In the genomic region with DNA sequence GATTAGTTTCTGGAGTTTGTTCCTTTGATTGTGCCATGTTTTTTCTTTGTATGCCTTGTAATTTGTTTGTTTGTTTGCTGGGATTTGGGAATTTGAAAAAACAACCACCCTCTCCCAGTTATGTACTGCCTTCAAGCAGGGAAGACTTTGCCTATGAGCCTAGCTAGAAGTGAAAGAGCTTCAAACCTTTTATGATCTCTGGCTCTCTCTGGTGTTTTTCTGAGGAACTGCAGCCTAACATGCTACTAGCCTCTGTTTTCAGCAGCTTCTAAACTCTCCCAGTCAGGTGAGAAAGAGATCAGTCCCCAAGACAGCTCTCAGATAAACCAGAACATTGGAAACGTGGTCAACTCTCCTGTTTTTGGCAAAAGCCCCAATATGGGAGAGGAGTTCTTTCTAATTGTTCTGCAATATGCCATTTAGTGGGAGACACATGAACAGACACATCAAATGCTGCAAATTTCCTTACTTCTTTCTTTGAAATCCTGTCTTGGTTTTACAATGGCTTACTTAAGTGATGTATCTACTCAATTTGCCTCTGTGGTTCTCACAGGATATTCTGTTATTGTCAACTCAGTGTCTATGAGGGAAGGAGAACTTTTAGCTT, we compare ENCODE assay signal across 8 cellular contexts. TPM values are rescaled to one million over a fixed set of nuclear protein-coding genes. Genes with fewer than 3 reads are reported as not detected.
A peak's percentile ranks its signal among the peaks of the same experiment; 100 is the strongest.
DNase-seq lines count a peak whose midpoint lies in the region; ATAC-seq and TF ChIP-seq lines count a peak whose summit lies in the region.

No MANE protein-coding gene starts in this region.

- CTCF ChIA-PET in Caco-2 (lab: Charles Lee) = interaction anchor here (0.6 to 2.6 kb wide), 12 partner anchors 11 to 149 kb away, joined by 3 to 108 read pairs (median 4); a partner anchor contains a TSS

- H3K4me3 ChIP-seq in Caco-2 (ENCODE audit: low read depth, low read length) (no peak overlapping the region), endodermal cell (ENCODE audit: low read length) (no peak overlapping the region), mucosa of descending colon (no peak overlapping the region), suprapubic skin (no peak overlapping the region)

- intact Hi-C loops in Caco-2 (cut with micrococcal nuclease; ENCODE audit: unreplicated experiment) (loop anchor here (1.0 kb wide), 3 partner anchors 38 to 149 kb away; no protein-coding TSS in a partner anchor), mucosa of descending colon (cut with DNase I, micrococcal nuclease) (loop anchor here (5.0 to 10.0 kb wide), 2 partner anchors 146 to 148 kb away; no protein-coding TSS in a partner anchor)

- TF ChIP-seq EP300 in suprapubic skin (IDR thresholded peaks at IDR 0.05) = no peak

- H3K27ac Mint-ChIP-seq in Caco-2 (ENCODE audit: unreplicated experiment) (no peak overlapping the region), endodermal cell (no peak overlapping the region)

- 6 to 33% methylated on average over 1 of the region's 1 CpG for whole genome bisulfite sequencing in endodermal cell (ENCODE audit: insufficient coverage in 1 of 2, insufficient read length in 1 of 2), 2 experiments
- WGBS in suprapubic skin = 0% methylated on average over 1 of the region's 1 CpG

- H3K4me3 Mint-ChIP-seq in Caco-2 (ENCODE audit: unreplicated experiment) = no peak overlapping the region
- H3K4me3 Mint-ChIP-seq in endodermal cell = no peak overlapping the region

- TF ChIP-seq CTCF in Caco-2 (IDR thresholded peaks at IDR 0.05; ENCODE audit: insufficient read depth in 1 of 2, low read depth in 1 of 2, low read length in 1 of 2, severe bottlenecking in 1 of 2, unreplicated experiment in 1 of 2) (peak; percentile 81 to 90), endodermal cell (conservative IDR thresholded peaks at IDR 0.05) (peak; percentile 86), mucosa of descending colon (IDR thresholded peaks at IDR 0.05) (peak; percentile 76), suprapubic skin (IDR thresholded peaks at IDR 0.05) (peak; percentile 71 to 86)

- H3K9me3 ChIP-seq in Caco-2 (no peaks in the 10 kb centered on the region; the same call in 1 of the 2 replicates), endodermal cell (ENCODE audit: control insufficient read depth, low read length) (peaks cover 21% of the 10 kb centered on the region), mucosa of descending colon (peaks cover 6% of the 10 kb centered on the region), suprapubic skin (no peaks in the 10 kb centered on the region)

- H3K4me1 Mint-ChIP-seq in Caco-2 (ENCODE audit: low read depth, unreplicated experiment) (no peaks in the 10 kb centered on the region), endodermal cell (peaks cover 5% of the 10 kb centered on the region)

- no peak overlapping the region for H3K27ac ChIP-seq in endodermal cell (ENCODE audit: low read depth, low read length)
- H3K27ac ChIP-seq in suprapubic skin = no peak overlapping the region

- no TSS peak for BruUV-seq in Caco-2 (replicated peaks; lab: Mats Ljungman, UMichigan)

- no peaks in the 10 kb centered on the region for H3K27me3 ChIP-seq in Caco-2 (replicated peaks; ENCODE audit: control insufficient read depth, insufficient read depth, low read length)
- no peaks in the 10 kb centered on the region for H3K27me3 ChIP-seq in endodermal cell (ENCODE audit: control insufficient read depth, insufficient read depth, low read length, poor library complexity, severe bottlenecking)
- H3K27me3 ChIP-seq in suprapubic skin = no peaks in the 10 kb centered on the region

- H3K9ac ChIP-seq in endodermal cell (ENCODE audit: extremely low read depth, low read length, poor library complexity, severe bottlenecking) = no peak overlapping the region

- POLR2A ChIA-PET in Caco-2 (lab: Charles Lee) = no interaction called here

- H3K27me3 Mint-ChIP-seq in Caco-2 (ENCODE audit: insufficient read depth, unreplicated experiment) (peaks cover 5% of the 10 kb centered on the region), endodermal cell (ENCODE audit: insufficient read depth) (no peaks in the 10 kb centered on the region)

- H3K36me3 Mint-ChIP-seq in Caco-2 (ENCODE audit: insufficient read depth, unreplicated experiment) (no peaks in the 10 kb centered on the region), endodermal cell (ENCODE audit: low read depth) (peaks cover 25% of the 10 kb centered on the region)

- TF ChIP-seq POLR2A in suprapubic skin (IDR thresholded peaks at IDR 0.05) = no peak

- DNase-seq in Caco-2 (peak; percentile 38 to 66), NCI-H345 (lab: John Stamatoyannopoulos, UW) (peak; percentile 79), endodermal cell (peak; percentile 87), mucosa of descending colon (peak in 1 of 3 donors; percentile 88), suprapubic skin (ENCODE audit: low spot score in 2 of 2) (no peak)
- DNase-seq in activated CD4-positive, CD25-positive, alpha-beta regulatory T cell treated with anti-CD3 and anti-CD28 coated beads, Interleukin-2, amount 50 U/mL, for 16 hours (ENCODE audit: low read depth, low spot score) = peak; percentile 32

- H3K9me3 Mint-ChIP-seq in Caco-2 (ENCODE audit: unreplicated experiment) = peaks cover 6% of the 10 kb centered on the region
- peaks cover 15% of the 10 kb centered on the region for H3K9me3 Mint-ChIP-seq in endodermal cell

- H3K36me3 ChIP-seq in Caco-2 (ENCODE audit: control insufficient read depth, insufficient read depth, low read length) (no peaks in the 10 kb centered on the region), endodermal cell (ENCODE audit: control insufficient read depth, insufficient read depth, low read length) (no peaks in the 10 kb centered on the region), mucosa of descending colon (ENCODE audit: low read depth) (no peaks in the 10 kb centered on the region), suprapubic skin (no peaks in the 10 kb centered on the region)

- H3K4me1 ChIP-seq in Caco-2 (no peaks in the 10 kb centered on the region), endodermal cell (ENCODE audit: control insufficient read depth, insufficient read depth, low read length) (no peaks in the 10 kb centered on the region), mucosa of descending colon (ENCODE audit: low read depth) (no peaks in the 10 kb centered on the region), suprapubic skin (no peaks in the 10 kb centered on the region)

- peak; percentile 93 for ATAC-seq in GM19328 (IDR thresholded peaks at IDR 0.05; ENCODE audit: unreplicated experiment)
- peak; percentile 97 for ATAC-seq in HG03354 (IDR thresholded peaks at IDR 0.05; ENCODE audit: poor library complexity, severe bottlenecking, unreplicated experiment)
- peak; percentile 91 for ATAC-seq in mucosa of descending colon

RNA-seq across cellular contexts. Expression of a gene that starts 58.9 kb away (rescaled TPM):
- 70.2 and 72.2 TPM in 2 replicates for total RNA-seq in Caco-2 (2022)
- total RNA-seq in endodermal cell = 10 to 100 TPM; 77.4 to 79.1 TPM
- polyA plus RNA-seq in endodermal cell (2013, experiment 1 of 2) = 117 TPM
- polyA plus RNA-seq in endodermal cell (2013, experiment 2 of 2) = 105 TPM
- total RNA-seq in mucosa of descending colon = 100 to 1,000 TPM; 111 to 201 (median 113) TPM
- total RNA-seq in suprapubic skin = 100 to 1,000 TPM; 107 to 132 (median 119) TPM

Comparison
In these comparisons a context has a peak if more than half of its experiments do, and no peak if none do; other contexts are left out.
1. DNase-seq: peak in Caco-2 (2 of 2), NCI-H345 (single experiment), activated CD4-positive, CD25-positive, alpha-beta regulatory T cell treated with anti-CD3 and anti-CD28 coated beads, Interleukin-2, amount 50 U/mL, for 16 hours (single experiment) and endodermal cell (single experiment); none in suprapubic skin (0 of 2).
2. Peak in every context shown above with its lines, with median percentiles within 50 percentile points of each other: CTCF ChIP-seq and ATAC-seq.